ENCODE assay signal across 20 cellular contexts in genomic region chr10:5782174-5782573, GRCh38. TPM values are rescaled to one million over a fixed set of nuclear protein-coding genes. Genes with fewer than 3 reads are reported as not detected.
DNase-seq lines count a peak whose midpoint lies in the region; ATAC-seq, FAIRE-seq and TF ChIP-seq lines count a peak whose summit lies in the region.
"Had no signal": no experiment of that assay in that cellular context is flagged by ENCODE, and none has a peak within 500 bp of the region (broad histone marks: within the 10 kb centered on the region; RNA-seq: fewer than 3 reads in every experiment).

No MANE protein-coding gene starts in this region.

- H3K9me3 ChIP-seq in HepG2 (ENCODE audit: low read length) (no peaks in the 10 kb centered on the region), right lobe of liver (no peaks in the 10 kb centered on the region)
- H3K9me3 ChIP-seq: colonic mucosa, Peyer's patch, sigmoid colon, suprapubic skin had no signal

- H3K27me3 ChIP-seq in HepG2 (ENCODE audit: control insufficient read depth in 1 of 2, insufficient read depth in 2 of 2, low read length in 2 of 2) (no peaks in the 10 kb centered on the region), right lobe of liver (no peaks in the 10 kb centered on the region)
- H3K27me3 ChIP-seq: colonic mucosa, Peyer's patch, sigmoid colon, suprapubic skin had no signal

- H3K36me3 ChIP-seq in HepG2 (replicated peaks in 1 of 2; ENCODE audit: control insufficient read depth in 1 of 2, insufficient read depth in 2 of 2, low read length in 2 of 2) = peaks cover 11 to 67% of the 10 kb centered on the region in 2 experiments; a peak in 4 of 5 replicates
- peaks cover 0 to 54% (median 29%) of the 10 kb centered on the region in 4 donors for H3K36me3 ChIP-seq in right lobe of liver

- intact Hi-C loops in HepG2 (cut with micrococcal nuclease; ENCODE audit: unreplicated experiment) = no loop called here
- intact Hi-C loops in right lobe of liver (cut with DNase I) = no loop called here

- no peak overlapping the region for H3K4me3 ChIP-seq in HepG2 (replicated peaks in 1 of 3; ENCODE audit: insufficient read depth in 1 of 3, low read depth in 2 of 3, low read length in 3 of 3)
- H3K4me3 ChIP-seq in right lobe of liver = no peak overlapping the region
- H3K4me3 ChIP-seq: colonic mucosa, Peyer's patch, sigmoid colon, suprapubic skin had no signal

- H3K36me3 Mint-ChIP-seq in WTC11 = peaks cover 76% of the 10 kb centered on the region
- H3K36me3 Mint-ChIP-seq in effector memory CD8-positive, alpha-beta T cell (ENCODE audit: insufficient read depth) = peaks cover 76% of the 10 kb centered on the region

- TF ChIP-seq POLR2A in HepG2 (IDR thresholded peaks at IDR 0.05; ENCODE audit: insufficient read depth in 1 of 2, low read depth in 2 of 2, low read length in 2 of 2) (no peak), right lobe of liver (IDR thresholded peaks at IDR 0.05) (no peak)

- no peak overlapping the region for H2AFZ ChIP-seq in HepG2 (ENCODE audit: low read length)

- H3K79me2 ChIP-seq in HepG2 (ENCODE audit: insufficient read depth, low read length) = peaks cover 67% of the 10 kb centered on the region

- TF ChIP-seq RAD21 in HepG2 (CRISPR knock-in tag; IDR thresholded peaks at IDR 0.05) = no peak

- no peaks in the 10 kb centered on the region for H3K9me3 Mint-ChIP-seq in WTC11
- H3K9me3 Mint-ChIP-seq in effector memory CD8-positive, alpha-beta T cell = no peaks in the 10 kb centered on the region

- no TSS peak for BruUV-seq in HepG2 (replicated peaks; lab: Mats Ljungman, UMichigan)

- peaks cover 9% of the 10 kb centered on the region; the same call in 1 of the 2 replicates for H3K4me1 Mint-ChIP-seq in WTC11
- H3K4me1 Mint-ChIP-seq in effector memory CD8-positive, alpha-beta T cell (ENCODE audit: low read depth in 2 of 2) = peaks cover 4 to 49% of the 10 kb centered on the region in 2 donors

- ATAC-seq in HepG2 (no peak), right lobe of liver (no peak), WTC11 (no peak), HG03342 (IDR thresholded peaks at IDR 0.05; ENCODE audit: unreplicated experiment) (no peak)
- ATAC-seq in effector memory CD8-positive, alpha-beta T cell (replicated peaks) = no peak

- DNase-seq in HepG2 (ENCODE audit: low spot score) (no peak), right lobe of liver (no peak), WTC11 (ENCODE audit: low spot score) (no peak), NOMO-1 treated with DMSO at 0.1 percent for 48 hours (lab: John Stamatoyannopoulos, UW; ENCODE audit: unreplicated experiment) (no peak), AG08396 (ENCODE audit: low spot score) (no peak), HuH-7.5 (ENCODE audit: low spot score) (no peak)
- DNase-seq in effector memory CD8-positive, alpha-beta T cell = no peak
- DNase-seq: activated CD4-positive, alpha-beta T cell treated with anti-CD3 and anti-CD28 coated beads, Interleukin-2, amount 50 U/mL, for 4 hours; activated effector memory CD4-positive, alpha-beta T cell treated with anti-CD3 and anti-CD28 coated beads, Interleukin-2, amount 50 U/mL, for 16 hours; colonic mucosa; foreskin melanocyte; midbrain; NCI-H1436 treated with DMSO at 0.1 percent for 48 hours; NCI-H774; nucleus accumbens; Peyer's patch; sigmoid colon; stimulated activated CD4-positive, alpha-beta T cell treated with anti-CD3 and anti-CD28 coated beads, Interleukin-1b, Interleukin-23, amount 100 ng/mL, for 48 hours had no signal

- H3K4me3 Mint-ChIP-seq in WTC11 = no peak overlapping the region
- H3K4me3 Mint-ChIP-seq in effector memory CD8-positive, alpha-beta T cell = no peak overlapping the region

- H4K20me1 ChIP-seq in HepG2 (ENCODE audit: insufficient read depth, low read length) = peaks cover 40% of the 10 kb centered on the region; the same call in 1 of the 2 replicates

- no peak for FAIRE-seq in HepG2 (lab: Jason Lieb, UNC)

- H3K27me3 Mint-ChIP-seq in WTC11 (ENCODE audit: low read depth) = no peaks in the 10 kb centered on the region
- no peaks in the 10 kb centered on the region for H3K27me3 Mint-ChIP-seq in effector memory CD8-positive, alpha-beta T cell

- H3K27ac ChIP-seq in HepG2 (ENCODE audit: extremely low read length, insufficient read depth, low read length) (no peak overlapping the region), right lobe of liver (no peak overlapping the region)
- H3K27ac ChIP-seq: colonic mucosa, Peyer's patch, sigmoid colon, suprapubic skin had no signal

- no peak overlapping the region for H3K4me2 ChIP-seq in HepG2 (ENCODE audit: low read depth, low read length)

- TF ChIP-seq EP300 in HepG2 (IDR thresholded peaks at IDR 0.05; ENCODE audit: low read depth in 2 of 2, low read length in 2 of 2) = no peak
- no peak for TF ChIP-seq EP300 in HepG2 (CRISPR knock-in tag; IDR thresholded peaks at IDR 0.05; ENCODE audit: borderline replicate concordance)

- TF ChIP-seq CTCF in HepG2 (CRISPR knock-in tag; IDR thresholded peaks at IDR 0.05) (no peak), right lobe of liver (IDR thresholded peaks at IDR 0.05) (no peak), WTC11 (IDR thresholded peaks at IDR 0.05) (no peak)

- no peaks in the 10 kb centered on the region for H3K4me1 ChIP-seq in HepG2 (ENCODE audit: insufficient read depth, low read length)
- no peaks in the 10 kb centered on the region for H3K4me1 ChIP-seq in right lobe of liver
- H3K4me1 ChIP-seq: colonic mucosa, Peyer's patch had no signal

- POLR2A ChIA-PET in HepG2 (lab: Yijun Ruan, JAX) = no interaction called here
- POLR2A ChIA-PET in WTC11 (lab: Charles Lee) = no interaction called here

- no peak overlapping the region for H3K9ac ChIP-seq in HepG2 (ENCODE audit: insufficient read depth, low read depth, low read length)

- H3K27ac Mint-ChIP-seq in WTC11 = peak overlapping the region; percentile 84; the same call in 1 of the 2 replicates
- H3K27ac Mint-ChIP-seq in effector memory CD8-positive, alpha-beta T cell = peak overlapping the region; percentile 38 to 41

- CTCF ChIA-PET in HepG2 (lab: Yijun Ruan, JAX; ENCODE audit: low intra/inter-chr PET ratio, low total read pairs) (no interaction called here), WTC11 (lab: Charles Lee) (no interaction called here)

- WGBS in HepG2 (ENCODE audit: low lambda C conversion rate) = 90% methylated on average over 1 of the region's 1 CpG
- 73% methylated on average over 1 of the region's 1 CpG for WGBS in right lobe of liver (ENCODE audit: insufficient coverage, low coverage, low lambda C conversion rate, missing lambda C conversion rate)

- in situ Hi-C loops in HepG2 (cut with HindIII; ENCODE audit: extremely low pct_ligation_motif_present, low pct_unique_long_range_greater_than_20kb) = no loop called here

TF ChIP-seq in HepG2, 621 proteins besides CTCF, POLR2A, EP300 and RAD21 (continues in another document):
- peak; percentile 9 to 23; a peak in 1 of 4 replicates for TF ChIP-seq MAFK (conservative IDR thresholded peaks at IDR 0.05 in 1 of 2, IDR thresholded peaks at IDR 0.05 in 1 of 2; ENCODE audit: low read length in 2 of 2)

TF ChIP-seq in WTC11, 78 proteins besides CTCF, POLR2A, EP300 and RAD21 (continues in another document):
- TF ChIP-seq CREM (CRISPR knock-in tag; IDR thresholded peaks at IDR 0.05) = no peak
- TF ChIP-seq NR2C2 (CRISPR knock-in tag; IDR thresholded peaks at IDR 0.05) = no peak
- TF ChIP-seq, protein P1, sequence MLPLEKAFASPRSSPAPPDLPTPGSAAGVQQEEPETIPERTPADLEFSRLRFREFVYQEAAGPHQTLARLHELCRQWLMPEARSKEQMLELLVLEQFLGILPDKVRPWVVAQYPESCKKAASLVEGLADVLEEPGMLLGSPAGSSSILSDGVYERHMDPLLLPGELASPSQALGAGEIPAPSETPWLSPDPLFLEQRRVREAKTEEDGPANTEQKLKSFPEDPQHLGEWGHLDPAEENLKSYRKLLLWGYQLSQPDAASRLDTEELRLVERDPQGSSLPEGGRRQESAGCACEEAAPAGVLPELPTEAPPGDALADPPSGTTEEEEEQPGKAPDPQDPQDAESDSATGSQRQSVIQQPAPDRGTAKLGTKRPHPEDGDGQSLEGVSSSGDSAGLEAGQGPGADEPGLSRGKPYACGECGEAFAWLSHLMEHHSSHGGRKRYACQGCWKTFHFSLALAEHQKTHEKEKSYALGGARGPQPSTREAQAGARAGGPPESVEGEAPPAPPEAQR (CRISPR knock-in tag; IDR thresholded peaks at IDR 0.05) = no peak

RNA-seq across cellular contexts. Expression of gene GDI2, which starts 31.1 kb away (rescaled TPM):
- 477 and 756 TPM in 2 replicates for total RNA-seq in HepG2 (2016; rRNA removed; fragmentation: Illumina TruSeq; extraction: Trizol)
- 312 and 326 TPM in 2 replicates for total RNA-seq in HepG2 (2016; cell fraction: cytosol; rRNA removed; fragmentation: Illumina TruSeq; extraction: Trizol; ENCODE audit: low read depth)
- total RNA-seq in HepG2 (2016; cell fraction: insoluble cytoplasmic fraction; rRNA removed; fragmentation: Illumina TruSeq; extraction: Trizol) = 471 and 770 TPM in 2 replicates
- 290 and 338 TPM in 2 replicates for total RNA-seq in HepG2 (2016; cell fraction: membrane; rRNA removed; fragmentation: Illumina TruSeq; extraction: Trizol)
- total RNA-seq in HepG2 (2016; cell fraction: nucleus; rRNA removed; fragmentation: Illumina TruSeq; extraction: Trizol) = 188 and 200 TPM in 2 replicates
- polyA plus RNA-seq in HepG2 (2011; rRNA removed) = 118 and 153 TPM in 2 replicates
- polyA plus RNA-seq in HepG2 (2011; cell fraction: cytosol; rRNA removed) = 141 and 159 TPM in 2 replicates
- polyA plus RNA-seq in HepG2 (2011; cell fraction: nucleus; rRNA removed) = 45.6 and 58.6 TPM in 2 replicates
- polyA plus RNA-seq in HepG2 (2012) = 245 and 302 TPM in 2 replicates
- polyA plus RNA-seq in HepG2 (2016; cell fraction: cytosol; fragmentation: Illumina TruSeq; extraction: Trizol; ENCODE audit: low read depth) = 68.6 and 71.1 TPM in 2 replicates
- 588 and 612 TPM in 2 replicates for polyA plus RNA-seq in HepG2 (2016; cell fraction: insoluble cytoplasmic fraction; fragmentation: Illumina TruSeq; extraction: Trizol; ENCODE audit: low read depth)
- polyA plus RNA-seq in HepG2 (2016; cell fraction: membrane; fragmentation: Illumina TruSeq; extraction: Trizol; ENCODE audit: low read depth) = 141 and 156 TPM in 2 replicates
- 190 and 195 TPM in 2 replicates for polyA plus RNA-seq in HepG2 (2016; cell fraction: nucleus; fragmentation: Illumina TruSeq; extraction: Trizol; ENCODE audit: insufficient read depth, low read depth)
- polyA minus RNA-seq in HepG2 (2011; rRNA and poly(A)+ RNA removed; ENCODE audit: low replicate concordance) = 88.7 and 522 TPM in 2 replicates
- polyA minus RNA-seq in HepG2 (2011; cell fraction: cytosol; rRNA and poly(A)+ RNA removed) = 285 and 334 TPM in 2 replicates
- polyA minus RNA-seq in HepG2 (2011; cell fraction: nucleus; rRNA and poly(A)+ RNA removed) = 112 and 162 TPM in 2 replicates
- total RNA-seq in right lobe of liver = 100 to 1,000 TPM; 116 to 228 (median 128) TPM
- total RNA-seq in WTC11 (2021) = 319 to 326 TPM (median 321 TPM) in 3 replicates
